ENCODE assay signal across 8 cellular contexts in the genomic region with DNA sequence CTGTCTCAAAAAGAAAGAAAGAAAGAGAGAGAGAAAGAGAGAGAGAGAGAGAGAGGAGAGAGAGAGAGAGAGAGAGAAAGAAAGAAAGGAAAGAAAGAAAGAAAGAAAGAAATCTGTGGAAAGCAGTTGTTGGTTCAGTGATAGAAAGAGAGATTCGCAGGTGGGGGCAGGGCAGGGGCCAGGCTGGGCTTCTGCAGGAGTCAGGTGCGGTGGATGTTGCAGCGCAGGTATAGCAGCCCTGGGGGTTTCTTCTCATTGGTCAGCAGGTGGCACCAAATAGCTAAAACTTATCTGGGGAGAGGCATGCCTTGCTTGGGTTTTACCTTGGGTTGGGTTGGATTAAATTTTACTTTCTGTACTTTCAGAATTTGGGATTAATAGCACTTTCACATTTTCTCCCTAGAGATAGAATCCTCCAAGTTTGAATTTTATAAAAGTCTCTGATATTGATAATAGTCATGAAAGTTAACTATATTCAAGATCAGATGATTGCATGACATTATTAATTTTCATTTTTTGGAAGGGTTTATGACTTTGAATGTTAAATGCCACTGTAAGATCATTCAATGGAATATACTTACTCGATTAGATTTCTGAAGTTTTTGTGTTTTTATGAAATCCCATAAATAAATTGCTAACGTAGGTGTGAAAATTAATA.
A peak's percentile ranks its signal among the peaks of the same experiment; 100 is the strongest.
DNase-seq lines count a peak whose midpoint lies in the region; ATAC-seq and TF ChIP-seq lines count a peak whose summit lies in the region.

No MANE protein-coding gene starts in this region.

- H3K4me1 Mint-ChIP-seq in activated CD4-positive, alpha-beta T cell treated with anti-CD3 and anti-CD28 coated beads, Interleukin-2, amount 10 ng/mL, durations not matched to agents 7 days and 5 days = peaks cover 20% of the 10 kb centered on the region
- peaks cover 7% of the 10 kb centered on the region in 2 donors for H3K4me1 Mint-ChIP-seq in natural killer cell

- H3K4me3 Mint-ChIP-seq in activated CD4-positive, alpha-beta T cell treated with anti-CD3 and anti-CD28 coated beads, Interleukin-2, amount 10 ng/mL, durations not matched to agents 7 days and 5 days = no peak overlapping the region
- peak overlapping the region; percentile 76 for H3K4me3 Mint-ChIP-seq in natural killer cell

- no peaks in the 10 kb centered on the region for H3K4me1 ChIP-seq in effector memory CD4-positive, alpha-beta T cell (ENCODE audit: control insufficient read depth, insufficient read depth, low read length, poor library complexity, severe bottlenecking)
- peaks cover 35% of the 10 kb centered on the region for H3K4me1 ChIP-seq in suprapubic skin

- no peaks in the 10 kb centered on the region for H3K36me3 Mint-ChIP-seq in activated CD4-positive, alpha-beta T cell treated with anti-CD3 and anti-CD28 coated beads, Interleukin-2, amount 10 ng/mL, durations not matched to agents 7 days and 5 days (ENCODE audit: low read depth)
- H3K36me3 Mint-ChIP-seq in natural killer cell = no peaks in the 10 kb centered on the region

- no peaks in the 10 kb centered on the region for H3K27me3 ChIP-seq in effector memory CD4-positive, alpha-beta T cell (replicated peaks; ENCODE audit: control insufficient read depth, insufficient read depth, low read length, poor library complexity, severe bottlenecking)
- no peaks in the 10 kb centered on the region for H3K27me3 ChIP-seq in suprapubic skin

- no peaks in the 10 kb centered on the region for H3K36me3 ChIP-seq in effector memory CD4-positive, alpha-beta T cell (ENCODE audit: control insufficient read depth, insufficient read depth, low read length)
- H3K36me3 ChIP-seq in suprapubic skin = peaks cover 17% of the 10 kb centered on the region

- no peaks in the 10 kb centered on the region for H3K9me3 Mint-ChIP-seq in activated CD4-positive, alpha-beta T cell treated with anti-CD3 and anti-CD28 coated beads, Interleukin-2, amount 10 ng/mL, durations not matched to agents 7 days and 5 days
- H3K9me3 Mint-ChIP-seq in natural killer cell = no peaks in the 10 kb centered on the region

- CTCF ChIA-PET in activated CD4-positive, alpha-beta T cell treated with anti-CD3 and anti-CD28 coated beads, Interleukin-2, amount 10 ng/mL, durations not matched to agents 7 days and 5 days (lab: Charles Lee) = interaction anchor here (0.6 to 2.6 kb wide), 15 partner anchors 9 to 689 kb away, joined by 3 to 13 read pairs (median 4); no protein-coding TSS in a partner anchor

- ATAC-seq in GM19025 (IDR thresholded peaks at IDR 0.05; ENCODE audit: low read depth, unreplicated experiment) (peak; percentile 76), HG03354 (IDR thresholded peaks at IDR 0.05; ENCODE audit: poor library complexity, severe bottlenecking, unreplicated experiment) (peak; percentile 72), natural killer cell (peak; percentile 85 to 97 (median 96))

- H3K4me3 ChIP-seq in effector memory CD4-positive, alpha-beta T cell (ENCODE audit: insufficient read depth, low read depth, low read length, poor library complexity, severe bottlenecking) = no peak overlapping the region
- H3K4me3 ChIP-seq in suprapubic skin = no peak overlapping the region

- 28% methylated on average over 5 of the region's 5 CpGs for WGBS in suprapubic skin

- intact Hi-C loops in natural killer cell (cut with micrococcal nuclease) = loop anchor here (1.0 to 5.0 kb wide), 4 partner anchors 75 to 316 kb away; no protein-coding TSS in a partner anchor

- TF ChIP-seq POLR2A in suprapubic skin (IDR thresholded peaks at IDR 0.05) = no peak

- peak; percentile 83 for TF ChIP-seq CTCF in natural killer cell (IDR thresholded peaks at IDR 0.05)
- peak; percentile 50 for TF ChIP-seq CTCF in suprapubic skin (IDR thresholded peaks at IDR 0.05)

- H3K27ac Mint-ChIP-seq in activated CD4-positive, alpha-beta T cell treated with anti-CD3 and anti-CD28 coated beads, Interleukin-2, amount 10 ng/mL, durations not matched to agents 7 days and 5 days = peak overlapping the region; percentile 75
- H3K27ac Mint-ChIP-seq in natural killer cell = peak overlapping the region; percentile 71 to 80

- peaks cover 8% of the 10 kb centered on the region for H3K27me3 Mint-ChIP-seq in activated CD4-positive, alpha-beta T cell treated with anti-CD3 and anti-CD28 coated beads, Interleukin-2, amount 10 ng/mL, durations not matched to agents 7 days and 5 days
- H3K27me3 Mint-ChIP-seq in natural killer cell (ENCODE audit: low read depth in 2 of 2) = peaks cover 9 to 13% of the 10 kb centered on the region in 2 donors

- DNase-seq in AML-193 (lab: John Stamatoyannopoulos, UW) (peak; percentile 26 to 33), NCI-H345 treated with DMSO at 0.1 percent for 48 hours (lab: John Stamatoyannopoulos, UW; ENCODE audit: unreplicated experiment) (peak; percentile 51), natural killer cell (peak; percentile 33), suprapubic skin (ENCODE audit: low spot score in 2 of 2) (no peak)
- DNase-seq in activated CD4-positive, alpha-beta T cell treated with anti-CD3 and anti-CD28 coated beads, Interleukin-2, amount 10 ng/mL, durations not matched to agents 7 days and 5 days = peak; percentile 81
- peak; percentile 43 to 52 (median 45) for DNase-seq in effector memory CD4-positive, alpha-beta T cell

- POLR2A ChIA-PET in activated CD4-positive, alpha-beta T cell treated with anti-CD3 and anti-CD28 coated beads, Interleukin-2, amount 10 ng/mL, durations not matched to agents 7 days and 5 days (lab: Charles Lee) = no interaction called here

- no peaks in the 10 kb centered on the region for H3K9me3 ChIP-seq in effector memory CD4-positive, alpha-beta T cell (ENCODE audit: control insufficient read depth, low read length)
- H3K9me3 ChIP-seq in suprapubic skin = no peaks in the 10 kb centered on the region

- no peak for TF ChIP-seq EP300 in suprapubic skin (IDR thresholded peaks at IDR 0.05)

- no peak overlapping the region for H3K27ac ChIP-seq in effector memory CD4-positive, alpha-beta T cell (ENCODE audit: insufficient read depth, low read length, poor library complexity, severe bottlenecking)
- H3K27ac ChIP-seq in suprapubic skin = no peak overlapping the region

Comparison
In these comparisons a context has a peak if more than half of its experiments do, and no peak if none do; other contexts are left out.
1. DNase-seq: peak in AML-193 (2 of 2), NCI-H345 treated with DMSO at 0.1 percent for 48 hours (single experiment), activated CD4-positive, alpha-beta T cell treated with anti-CD3 and anti-CD28 coated beads, Interleukin-2, amount 10 ng/mL, durations not matched to agents 7 days and 5 days (single experiment), effector memory CD4-positive, alpha-beta T cell (3 of 3) and natural killer cell (single experiment); none in suprapubic skin (0 of 2).
2. Peak in every context shown above with its lines, with median percentiles within 50 percentile points of each other: ATAC-seq.